ENCODE assay signal across 1 cellular context in the genomic region with DNA sequence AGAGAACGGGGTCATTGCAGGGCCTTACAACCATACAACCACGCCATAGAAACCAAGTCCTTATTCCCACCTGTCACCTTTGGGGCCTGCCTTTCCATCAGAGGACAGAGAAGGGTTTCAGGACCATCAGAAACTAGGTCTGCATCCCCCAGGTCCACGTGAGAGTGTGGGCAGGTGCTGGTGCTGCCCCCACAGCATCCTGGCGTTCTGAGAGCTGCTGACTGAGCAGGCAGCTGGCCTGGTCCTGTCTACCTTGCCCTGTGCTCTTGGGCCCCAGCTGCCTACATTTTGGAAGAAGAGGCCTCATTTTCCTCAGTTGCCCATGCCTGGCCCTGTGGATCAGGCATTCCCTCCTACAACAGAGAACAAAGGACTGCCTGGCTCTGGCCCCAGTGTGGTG.
TF ChIP-seq lines count a peak whose summit lies in the region.

No MANE protein-coding gene starts in this region.

TF ChIP-seq in HepG2, 621 proteins besides CTCF, POLR2A, EP300 and RAD21:
- TF ChIP-seq ZNF501 (CRISPR knock-in tag; IDR thresholded peaks at IDR 0.05) (peak; percentile 50; the same call in 1 of the 2 replicates), ARID4A (CRISPR knock-in tag; IDR thresholded peaks at IDR 0.05; ENCODE audit: borderline replicate concordance) (no peak), NFKB2 (CRISPR knock-in tag; IDR thresholded peaks at IDR 0.05; ENCODE audit: borderline replicate concordance) (peak; percentile 59; the same call in 1 of the 2 replicates), CENPT (CRISPR knock-in tag; IDR thresholded peaks at IDR 0.05; ENCODE audit: low read depth) (no peak), REPIN1 (CRISPR knock-in tag; IDR thresholded peaks at IDR 0.05; ENCODE audit: borderline replicate concordance, low read depth) (no peak), SMAD1 (CRISPR knock-in tag; IDR thresholded peaks at IDR 0.05; ENCODE audit: borderline replicate concordance, low read depth) (no peak), ZBTB34 (CRISPR knock-in tag; IDR thresholded peaks at IDR 0.05) (no peak), ZNF691 (CRISPR knock-in tag; IDR thresholded peaks at IDR 0.05; ENCODE audit: borderline replicate concordance, low read depth) (no peak), PBX3 (CRISPR knock-in tag; IDR thresholded peaks at IDR 0.05; ENCODE audit: borderline replicate concordance) (0 out of 2 replicates have a peak, but pooled peaks have one; percentile 30), RBM22 (optimal IDR thresholded peaks at IDR 0.05; ENCODE audit: low read length) (peak; percentile 91), ZNF558 (CRISPR knock-in tag; IDR thresholded peaks at IDR 0.05; ENCODE audit: borderline replicate concordance) (no peak), ZNF562 (CRISPR knock-in tag; IDR thresholded peaks at IDR 0.05; ENCODE audit: borderline replicate concordance) (no peak), ZBTB8A (CRISPR knock-in tag; IDR thresholded peaks at IDR 0.05; ENCODE audit: borderline replicate concordance, low read depth) (no peak), CC2D1A (CRISPR knock-in tag; IDR thresholded peaks at IDR 0.05) (no peak), TAF1 (CRISPR knock-in tag; IDR thresholded peaks at IDR 0.05) (no peak), PAF1 (CRISPR knock-in tag; IDR thresholded peaks at IDR 0.05) (peak; percentile 81; the same call in 1 of the 2 replicates), MAZ (IDR thresholded peaks at IDR 0.05; ENCODE audit: borderline replicate concordance, low read depth, low read length) (no peak), MAZ (CRISPR knock-in tag; IDR thresholded peaks at IDR 0.05; ENCODE audit: low read depth) (no peak), NCOA5 (CRISPR knock-in tag; IDR thresholded peaks at IDR 0.05) (0 out of 2 replicates have a peak, but pooled peaks have one; percentile 49), MTA1 (CRISPR knock-in tag; IDR thresholded peaks at IDR 0.05; ENCODE audit: borderline replicate concordance) (no peak), MIER2 (CRISPR knock-in tag; IDR thresholded peaks at IDR 0.05) (no peak), POGZ (CRISPR knock-in tag; IDR thresholded peaks at IDR 0.05) (no peak), ZNF703 (CRISPR knock-in tag; IDR thresholded peaks at IDR 0.05; ENCODE audit: borderline replicate concordance) (no peak), ZNF20 (CRISPR knock-in tag; IDR thresholded peaks at IDR 0.05) (no peak), KDM5B (CRISPR knock-in tag; IDR thresholded peaks at IDR 0.05; ENCODE audit: borderline replicate concordance) (0 out of 2 replicates have a peak, but pooled peaks have one; percentile 22), DMTF1 (CRISPR knock-in tag; IDR thresholded peaks at IDR 0.05) (no peak), GATAD1 (CRISPR knock-in tag; IDR thresholded peaks at IDR 0.05) (no peak), DBP (CRISPR knock-in tag; IDR thresholded peaks at IDR 0.05; ENCODE audit: not compliant biosample characterization) (no peak), AGO2 (optimal IDR thresholded peaks at IDR 0.05; ENCODE audit: low read depth, low read length) (peak; percentile 84), ZNF274 (CRISPR knock-in tag; IDR thresholded peaks at IDR 0.05) (no peak), POLR2G (IDR thresholded peaks at IDR 0.05; ENCODE audit: low read depth, low read length) (peak; percentile 52), ZNF460 (CRISPR knock-in tag; IDR thresholded peaks at IDR 0.05; ENCODE audit: borderline replicate concordance) (no peak), MBNL3 (CRISPR knock-in tag; conservative IDR thresholded peaks at IDR 0.05) (no peak), SOX6 (IDR thresholded peaks at IDR 0.05) (no peak), SOX6 (CRISPR knock-in tag; IDR thresholded peaks at IDR 0.05) (0 out of 2 replicates have a peak, but pooled peaks have one; percentile 9), MLX (CRISPR knock-in tag; IDR thresholded peaks at IDR 0.05) (no peak)
- TF ChIP-seq, protein P1, sequence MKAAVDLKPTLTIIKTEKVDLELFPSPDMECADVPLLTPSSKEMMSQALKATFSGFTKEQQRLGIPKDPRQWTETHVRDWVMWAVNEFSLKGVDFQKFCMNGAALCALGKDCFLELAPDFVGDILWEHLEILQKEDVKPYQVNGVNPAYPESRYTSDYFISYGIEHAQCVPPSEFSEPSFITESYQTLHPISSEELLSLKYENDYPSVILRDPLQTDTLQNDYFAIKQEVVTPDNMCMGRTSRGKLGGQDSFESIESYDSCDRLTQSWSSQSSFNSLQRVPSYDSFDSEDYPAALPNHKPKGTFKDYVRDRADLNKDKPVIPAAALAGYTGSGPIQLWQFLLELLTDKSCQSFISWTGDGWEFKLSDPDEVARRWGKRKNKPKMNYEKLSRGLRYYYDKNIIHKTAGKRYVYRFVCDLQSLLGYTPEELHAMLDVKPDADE (CRISPR knock-in tag; IDR thresholded peaks at IDR 0.05): no peak
- TF ChIP-seq, protein P2, sequence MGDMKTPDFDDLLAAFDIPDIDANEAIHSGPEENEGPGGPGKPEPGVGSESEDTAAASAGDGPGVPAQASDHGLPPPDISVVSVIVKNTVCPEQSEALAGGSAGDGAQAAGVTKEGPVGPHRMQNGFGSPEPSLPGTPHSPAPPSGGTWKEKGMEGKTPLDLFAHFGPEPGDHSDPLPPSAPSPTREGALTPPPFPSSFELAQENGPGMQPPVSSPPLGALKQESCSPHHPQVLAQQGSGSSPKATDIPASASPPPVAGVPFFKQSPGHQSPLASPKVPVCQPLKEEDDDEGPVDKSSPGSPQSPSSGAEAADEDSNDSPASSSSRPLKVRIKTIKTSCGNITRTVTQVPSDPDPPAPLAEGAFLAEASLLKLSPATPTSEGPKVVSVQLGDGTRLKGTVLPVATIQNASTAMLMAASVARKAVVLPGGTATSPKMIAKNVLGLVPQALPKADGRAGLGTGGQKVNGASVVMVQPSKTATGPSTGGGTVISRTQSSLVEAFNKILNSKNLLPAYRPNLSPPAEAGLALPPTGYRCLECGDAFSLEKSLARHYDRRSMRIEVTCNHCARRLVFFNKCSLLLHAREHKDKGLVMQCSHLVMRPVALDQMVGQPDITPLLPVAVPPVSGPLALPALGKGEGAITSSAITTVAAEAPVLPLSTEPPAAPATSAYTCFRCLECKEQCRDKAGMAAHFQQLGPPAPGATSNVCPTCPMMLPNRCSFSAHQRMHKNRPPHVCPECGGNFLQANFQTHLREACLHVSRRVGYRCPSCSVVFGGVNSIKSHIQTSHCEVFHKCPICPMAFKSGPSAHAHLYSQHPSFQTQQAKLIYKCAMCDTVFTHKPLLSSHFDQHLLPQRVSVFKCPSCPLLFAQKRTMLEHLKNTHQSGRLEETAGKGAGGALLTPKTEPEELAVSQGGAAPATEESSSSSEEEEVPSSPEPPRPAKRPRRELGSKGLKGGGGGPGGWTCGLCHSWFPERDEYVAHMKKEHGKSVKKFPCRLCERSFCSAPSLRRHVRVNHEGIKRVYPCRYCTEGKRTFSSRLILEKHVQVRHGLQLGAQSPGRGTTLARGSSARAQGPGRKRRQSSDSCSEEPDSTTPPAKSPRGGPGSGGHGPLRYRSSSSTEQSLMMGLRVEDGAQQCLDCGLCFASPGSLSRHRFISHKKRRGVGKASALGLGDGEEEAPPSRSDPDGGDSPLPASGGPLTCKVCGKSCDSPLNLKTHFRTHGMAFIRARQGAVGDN (CRISPR knock-in tag; IDR thresholded peaks at IDR 0.05): 0 out of 2 replicates have a peak, but pooled peaks have one; percentile 20
